In the genomic region with DNA sequence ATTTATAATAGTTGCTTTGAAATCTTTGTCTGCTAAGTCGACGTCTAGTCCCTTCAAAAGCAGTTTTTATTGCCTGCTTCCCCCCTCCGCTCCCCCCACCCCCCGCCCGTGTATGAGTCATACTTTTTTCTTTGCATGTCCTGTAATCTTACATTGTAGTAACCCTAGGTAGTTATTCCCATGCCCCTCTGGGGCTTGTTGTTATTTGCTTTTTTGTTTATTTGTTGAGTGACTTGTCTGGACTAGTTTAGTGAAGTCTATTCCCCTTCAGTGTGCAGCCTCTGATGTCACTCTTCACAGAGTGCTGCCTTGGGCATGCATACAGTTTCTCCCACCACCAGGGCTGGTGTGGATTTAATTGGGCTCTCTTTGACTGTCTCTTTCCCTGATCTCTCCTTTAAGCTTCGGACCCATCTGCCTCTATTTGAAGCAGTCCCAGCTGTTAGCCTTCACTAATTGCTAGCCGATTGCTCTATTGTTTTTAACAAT, we compare ENCODE assay signal across 13 cellular contexts.
DNase-seq lines count a peak whose midpoint lies in the region; ATAC-seq, FAIRE-seq and TF ChIP-seq lines count a peak whose summit lies in the region.
"Had no signal": no experiment of that assay in that cellular context is flagged by ENCODE, and none has a peak within 500 bp of the region (broad histone marks: within the 10 kb centered on the region; RNA-seq: fewer than 3 reads in every experiment).

No MANE protein-coding gene starts in this region.

- H3K27ac ChIP-seq in SK-N-SH (ENCODE audit: low read depth in 2 of 2, low read length in 1 of 2): peak overlapping the region in 1 of 2 experiments; percentile 51; a peak in 2 of 4 replicates
- no peak overlapping the region for H3K27ac ChIP-seq in gastrocnemius medialis
- H3K27ac ChIP-seq: HL-60, left ventricle myocardium inferior, PC-9 had no signal

- CTCF ChIA-PET in SK-N-SH (lab: Yijun Ruan, JAX): no interaction called here

- H3K9me2 ChIP-seq in SK-N-SH: no peaks in the 10 kb centered on the region

- no peak for TF ChIP-seq EP300 in SK-N-SH (IDR thresholded peaks at IDR 0.05; ENCODE audit: borderline replicate concordance in 1 of 2, low read depth in 1 of 2, low read length in 1 of 2)

- no peak for TF ChIP-seq RAD21 in SK-N-SH (IDR thresholded peaks at IDR 0.05; ENCODE audit: low read length)

- TF ChIP-seq CTCF in SK-N-SH (IDR thresholded peaks at IDR 0.05): no peak
- TF ChIP-seq CTCF in gastrocnemius medialis (IDR thresholded peaks at IDR 0.05 in 4 of 5, conservative IDR thresholded peaks at IDR 0.05 in 1 of 5): no peak

- H3F3A ChIP-seq in SK-N-SH (replicated peaks; ENCODE audit: insufficient read depth): no peaks in the 10 kb centered on the region

- POLR2A ChIA-PET in SK-N-SH (lab: Yijun Ruan, JAX): no interaction called here

- no peak overlapping the region for H3K9ac ChIP-seq in SK-N-SH

- H3K27me3 ChIP-seq in SK-N-SH (ENCODE audit: insufficient read depth) (no peaks in the 10 kb centered on the region), gastrocnemius medialis (no peaks in the 10 kb centered on the region)

- no peak overlapping the region for H3K4me2 ChIP-seq in SK-N-SH
- H3K4me2 ChIP-seq: PC-9 had no signal

- H4K20me1 ChIP-seq in SK-N-SH (ENCODE audit: insufficient read depth): no peaks in the 10 kb centered on the region

- H3K79me2 ChIP-seq in SK-N-SH (ENCODE audit: insufficient read depth): no peaks in the 10 kb centered on the region

- no peak for ATAC-seq in gastrocnemius medialis

- DNase-seq in COLO829 (ENCODE audit: low spot score) (peak; percentile 77), HuH-7 (ENCODE audit: low spot score) (peak; percentile 8), SK-N-SH (peak; percentile 43), iPS DF 19.7 (ENCODE audit: low read depth, low spot score) (peak; percentile 0), gastrocnemius medialis (no peak), H54 (ENCODE audit: insufficient read length, low spot score) (no peak), 8988T (no peak), A172 (ENCODE audit: low spot score) (no peak)
- DNase-seq: left ventricle myocardium inferior, NCI-H1092 treated with DMSO at 0.1 percent for 48 hours, PC-9 had no signal

- in situ Hi-C loops in gastrocnemius medialis (cut with MboI; ENCODE audit: low sequenced_read_pairs in 4 of 4): no loop called here

- H2AFZ ChIP-seq in SK-N-SH (ENCODE audit: low read depth): no peak overlapping the region
- H2AFZ ChIP-seq: PC-9 had no signal

- no peak overlapping the region for H3K4me3 ChIP-seq in SK-N-SH (ENCODE audit: low read depth in 2 of 2, low read length in 1 of 2)
- H3K4me3 ChIP-seq in gastrocnemius medialis: no peak overlapping the region
- H3K4me3 ChIP-seq: left ventricle myocardium inferior, PC-9 had no signal

- 6% methylated on average over 7 of the region's 7 CpGs for WGBS in SK-N-SH (ENCODE audit: low lambda C conversion rate)

- peaks cover 0 to 14% of the 10 kb centered on the region in 2 experiments; a peak in 2 of 4 replicates for H3K4me1 ChIP-seq in SK-N-SH (ENCODE audit: control insufficient read depth in 1 of 2, insufficient read depth in 2 of 2, low read depth in 1 of 2, low read length in 1 of 2)
- H3K4me1 ChIP-seq in gastrocnemius medialis: no peaks in the 10 kb centered on the region
- H3K4me1 ChIP-seq: left ventricle myocardium inferior had no signal

- H3K9me3 ChIP-seq in SK-N-SH (no peaks in the 10 kb centered on the region), gastrocnemius medialis (no peaks in the 10 kb centered on the region)
- H3K9me3 ChIP-seq: left ventricle myocardium inferior had no signal

- TF ChIP-seq POLR2A in gastrocnemius medialis (IDR thresholded peaks at IDR 0.05) (no peak), H54 (IDR thresholded peaks at IDR 0.05; ENCODE audit: low read depth, low read length) (no peak)

- intact Hi-C loops in gastrocnemius medialis (cut with DNase I; ENCODE audit: low total_unique reads): no loop called here

- H3K36me3 ChIP-seq in SK-N-SH (replicated peaks in 1 of 2; ENCODE audit: control insufficient read depth in 1 of 2, insufficient read depth in 2 of 2, low read length in 1 of 2) (no peaks in the 10 kb centered on the region), gastrocnemius medialis (no peaks in the 10 kb centered on the region)
- H3K36me3 ChIP-seq: left ventricle myocardium inferior had no signal

- no peak for FAIRE-seq in H54 (lab: Jason Lieb, UNC)
- FAIRE-seq: G401.6 had no signal

TF ChIP-seq in SK-N-SH, 30 proteins besides CTCF, POLR2A, EP300 and RAD21:
- TF ChIP-seq MXI1 (IDR thresholded peaks at IDR 0.05; ENCODE audit: low read depth, low read length): no peak
- no peak for TF ChIP-seq RXRA (IDR thresholded peaks at IDR 0.05; ENCODE audit: borderline replicate concordance, low read depth)
- TF ChIP-seq, protein P1, sequence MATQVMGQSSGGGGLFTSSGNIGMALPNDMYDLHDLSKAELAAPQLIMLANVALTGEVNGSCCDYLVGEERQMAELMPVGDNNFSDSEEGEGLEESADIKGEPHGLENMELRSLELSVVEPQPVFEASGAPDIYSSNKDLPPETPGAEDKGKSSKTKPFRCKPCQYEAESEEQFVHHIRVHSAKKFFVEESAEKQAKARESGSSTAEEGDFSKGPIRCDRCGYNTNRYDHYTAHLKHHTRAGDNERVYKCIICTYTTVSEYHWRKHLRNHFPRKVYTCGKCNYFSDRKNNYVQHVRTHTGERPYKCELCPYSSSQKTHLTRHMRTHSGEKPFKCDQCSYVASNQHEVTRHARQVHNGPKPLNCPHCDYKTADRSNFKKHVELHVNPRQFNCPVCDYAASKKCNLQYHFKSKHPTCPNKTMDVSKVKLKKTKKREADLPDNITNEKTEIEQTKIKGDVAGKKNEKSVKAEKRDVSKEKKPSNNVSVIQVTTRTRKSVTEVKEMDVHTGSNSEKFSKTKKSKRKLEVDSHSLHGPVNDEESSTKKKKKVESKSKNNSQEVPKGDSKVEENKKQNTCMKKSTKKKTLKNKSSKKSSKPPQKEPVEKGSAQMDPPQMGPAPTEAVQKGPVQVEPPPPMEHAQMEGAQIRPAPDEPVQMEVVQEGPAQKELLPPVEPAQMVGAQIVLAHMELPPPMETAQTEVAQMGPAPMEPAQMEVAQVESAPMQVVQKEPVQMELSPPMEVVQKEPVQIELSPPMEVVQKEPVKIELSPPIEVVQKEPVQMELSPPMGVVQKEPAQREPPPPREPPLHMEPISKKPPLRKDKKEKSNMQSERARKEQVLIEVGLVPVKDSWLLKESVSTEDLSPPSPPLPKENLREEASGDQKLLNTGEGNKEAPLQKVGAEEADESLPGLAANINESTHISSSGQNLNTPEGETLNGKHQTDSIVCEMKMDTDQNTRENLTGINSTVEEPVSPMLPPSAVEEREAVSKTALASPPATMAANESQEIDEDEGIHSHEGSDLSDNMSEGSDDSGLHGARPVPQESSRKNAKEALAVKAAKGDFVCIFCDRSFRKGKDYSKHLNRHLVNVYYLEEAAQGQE (IDR thresholded peaks at IDR 0.05; ENCODE audit: low read depth, low read length): no peak
- no peak for TF ChIP-seq GATA2 (CRISPR knock-in tag; IDR thresholded peaks at IDR 0.05)
- no peak for TF ChIP-seq FOSL2 (IDR thresholded peaks at IDR 0.05; ENCODE audit: borderline replicate concordance, low read depth)
- TF ChIP-seq TAF1 (IDR thresholded peaks at IDR 0.05; ENCODE audit: borderline replicate concordance, low read depth, low read length): no peak
- no peak for TF ChIP-seq SMC3 (IDR thresholded peaks at IDR 0.05; ENCODE audit: low read depth, low read length)
- no peak for TF ChIP-seq RFX5 (IDR thresholded peaks at IDR 0.05; ENCODE audit: low read length)
- TF ChIP-seq TEAD4 (IDR thresholded peaks at IDR 0.05; ENCODE audit: borderline replicate concordance, insufficient read depth): no peak
- no peak for TF ChIP-seq NRF1 (IDR thresholded peaks at IDR 0.05; ENCODE audit: low read depth, low read length)

Comparison
In these comparisons a context has a peak if more than half of its experiments do, and no peak if none do; other contexts are left out.
1. DNase-seq: peak in COLO829 (single experiment), HuH-7 (single experiment), SK-N-SH (single experiment) and iPS DF 19.7 (single experiment); none in gastrocnemius medialis (0 of 2), H54 (single experiment), 8988T (single experiment) and A172 (single experiment).